In genomic region chr13:99558570-99559180, GRCh38 we compare ENCODE assay signal across 19 cellular contexts. TPM values are rescaled to one million over a fixed set of nuclear protein-coding genes. Genes with fewer than 3 reads are reported as not detected.
A peak's percentile ranks its signal among the peaks of the same experiment; 100 is the strongest.
DNase-seq lines count a peak whose midpoint lies in the region; ATAC-seq, FAIRE-seq and TF ChIP-seq lines count a peak whose summit lies in the region.
"Had no signal": no experiment of that assay in that cellular context is flagged by ENCODE, and none has a peak within 500 bp of the region (broad histone marks: within the 10 kb centered on the region; RNA-seq: fewer than 3 reads in every experiment).

No MANE protein-coding gene starts in this region.

- TF ChIP-seq POLR2A in gastrocnemius medialis (IDR thresholded peaks at IDR 0.05) = no peak

- no peak overlapping the region for H3K9ac ChIP-seq in astrocyte (ENCODE audit: low read length)
- H3K9ac ChIP-seq in SK-N-SH = no peak overlapping the region

- H3K27me3 Mint-ChIP-seq in CD8-positive, alpha-beta memory T cell = no peaks in the 10 kb centered on the region
- H3K27me3 Mint-ChIP-seq in astrocyte (ENCODE audit: low read depth, unreplicated experiment) = no peaks in the 10 kb centered on the region

- no peak overlapping the region for H3K27ac ChIP-seq in CD8-positive, alpha-beta memory T cell (ENCODE audit: low read depth, low read length)
- H3K27ac ChIP-seq in HEK293 (ENCODE audit: extremely low read depth, low read depth, low read length) = no peak overlapping the region
- no peak overlapping the region for H3K27ac ChIP-seq in astrocyte (ENCODE audit: low read depth, low read length)
- H3K27ac ChIP-seq in gastrocnemius medialis = no peak overlapping the region
- no peak overlapping the region for H3K27ac ChIP-seq in SK-N-SH (ENCODE audit: low read depth in 2 of 2, low read length in 1 of 2)
- H3K27ac ChIP-seq: A549, C4-2B had no signal

- H3K4me1 ChIP-seq in CD8-positive, alpha-beta memory T cell (ENCODE audit: insufficient read depth, low read length) = no peaks in the 10 kb centered on the region
- H3K4me1 ChIP-seq in HEK293 (ENCODE audit: control insufficient read depth, insufficient read depth, low read length) (no peaks in the 10 kb centered on the region), astrocyte (ENCODE audit: insufficient read depth, low read length) (no peaks in the 10 kb centered on the region), gastrocnemius medialis (no peaks in the 10 kb centered on the region), SK-N-SH (ENCODE audit: control insufficient read depth in 1 of 2, insufficient read depth in 2 of 2, low read depth in 1 of 2, low read length in 1 of 2) (no peaks in the 10 kb centered on the region)
- H3K4me1 ChIP-seq: A549 had no signal

- peaks cover 14 to 87% (median 23%) of the 10 kb centered on the region in 3 donors for H3K36me3 Mint-ChIP-seq in CD8-positive, alpha-beta memory T cell
- H3K36me3 Mint-ChIP-seq in astrocyte (ENCODE audit: low read depth, unreplicated experiment) = peaks cover 19% of the 10 kb centered on the region

- H3K9me3 Mint-ChIP-seq in CD8-positive, alpha-beta memory T cell = no peaks in the 10 kb centered on the region
- no peaks in the 10 kb centered on the region for H3K9me3 Mint-ChIP-seq in astrocyte (ENCODE audit: unreplicated experiment)

- DNase-seq in CD8-positive, alpha-beta memory T cell = no peak
- DNase-seq in astrocyte (ENCODE audit: low read depth) = peak; percentile 16
- no peak for DNase-seq in left lobe of liver (ENCODE audit: low spot score)
- DNase-seq in gastrocnemius medialis = no peak
- DNase-seq in SK-N-SH = no peak
- no peak for DNase-seq in NCI-H345 (lab: John Stamatoyannopoulos, UW)
- DNase-seq: DMS79, MG63, NCI-H1105, NCI-H187 treated with DMSO at 0.1 percent for 48 hours, NCI-H2171 treated with DMSO at 0.1 percent for 48 hours, NCI-H510A, SHP77 treated with DMSO at 0.1 percent for 48 hours had no signal

- no peak for TF ChIP-seq EP300 in SK-N-SH (IDR thresholded peaks at IDR 0.05; ENCODE audit: borderline replicate concordance in 1 of 2, low read depth in 1 of 2, low read length in 1 of 2)

- 94% methylated on average over 4 of the region's 4 CpGs for WGBS in SK-N-SH (ENCODE audit: low lambda C conversion rate)

- peak overlapping the region in 6 of 8 donors; percentile 9 to 86 (median 43) for H3K27ac Mint-ChIP-seq in CD8-positive, alpha-beta memory T cell
- H3K27ac Mint-ChIP-seq in astrocyte (ENCODE audit: unreplicated experiment) = no peak overlapping the region

- no peak overlapping the region for H2AFZ ChIP-seq in astrocyte (ENCODE audit: low read depth, low read length)
- H2AFZ ChIP-seq in SK-N-SH (ENCODE audit: low read depth) = no peak overlapping the region

- H4K20me1 ChIP-seq in astrocyte (ENCODE audit: insufficient read depth, low read length) (peaks cover 10% of the 10 kb centered on the region), SK-N-SH (ENCODE audit: insufficient read depth) (no peaks in the 10 kb centered on the region; the same call in 1 of the 2 replicates)

- ATAC-seq in left lobe of liver (peak; percentile 70), gastrocnemius medialis (no peak), GM19452 (IDR thresholded peaks at IDR 0.05; ENCODE audit: unreplicated experiment) (no peak)
- ATAC-seq: A549 had no signal

- POLR2A ChIA-PET in CD8-positive, alpha-beta memory T cell (lab: Charles Lee) = no interaction called here
- POLR2A ChIA-PET in HEK293 (lab: Yijun Ruan, JAX) = interaction anchor here (0.8 kb wide), 1 partner anchor 11 kb away, joined by 4 read pairs; no protein-coding TSS in a partner anchor
- POLR2A ChIA-PET in SK-N-SH (lab: Yijun Ruan, JAX) = no interaction called here

- CTCF ChIA-PET in CD8-positive, alpha-beta memory T cell (lab: Charles Lee) = interaction anchor here (1.2 kb wide), 1 partner anchor 382 kb away, joined by 3 read pairs; no protein-coding TSS in a partner anchor
- CTCF ChIA-PET in HEK293 (lab: Yijun Ruan, JAX) (no interaction called here), SK-N-SH (lab: Yijun Ruan, JAX) (interaction anchor here (1.2 kb wide), 1 partner anchor 20 kb away, joined by 6 read pairs; no protein-coding TSS in a partner anchor)

- H3K4me2 ChIP-seq in astrocyte (ENCODE audit: low read length) (no peak overlapping the region), SK-N-SH (no peak overlapping the region)
- H3K4me2 ChIP-seq: A549 had no signal

- H3F3A ChIP-seq in SK-N-SH (replicated peaks; ENCODE audit: insufficient read depth) = peaks cover 8% of the 10 kb centered on the region

- no peak for TF ChIP-seq CTCF in HEK293 (tag by site-specific recombination; IDR thresholded peaks at IDR 0.05)
- no peak for TF ChIP-seq CTCF in astrocyte (IDR thresholded peaks at IDR 0.05; ENCODE audit: insufficient read depth, low read depth, low read length)
- no peak for TF ChIP-seq CTCF in gastrocnemius medialis (IDR thresholded peaks at IDR 0.05 in 4 of 5, conservative IDR thresholded peaks at IDR 0.05 in 1 of 5)
- no peak for TF ChIP-seq CTCF in SK-N-SH (IDR thresholded peaks at IDR 0.05)

- no peaks in the 10 kb centered on the region for H3K9me3 ChIP-seq in CD8-positive, alpha-beta memory T cell (ENCODE audit: low read length)
- H3K9me3 ChIP-seq in HEK293 (ENCODE audit: control insufficient read depth, insufficient read depth, low read depth, low read length) (no peaks in the 10 kb centered on the region), astrocyte (ENCODE audit: insufficient read depth, low read depth, low read length) (no peaks in the 10 kb centered on the region), gastrocnemius medialis (no peaks in the 10 kb centered on the region), SK-N-SH (no peaks in the 10 kb centered on the region)
- H3K9me3 ChIP-seq: A549, MG63 had no signal

- in situ Hi-C loops in gastrocnemius medialis (cut with MboI; ENCODE audit: low sequenced_read_pairs in 4 of 4) = no loop called here

- H3K27me3 ChIP-seq in CD8-positive, alpha-beta memory T cell (ENCODE audit: insufficient read depth, low read length, poor library complexity, severe bottlenecking) = no peaks in the 10 kb centered on the region
- H3K27me3 ChIP-seq in astrocyte (ENCODE audit: insufficient read depth, low read length) (no peaks in the 10 kb centered on the region), gastrocnemius medialis (no peaks in the 10 kb centered on the region), SK-N-SH (ENCODE audit: insufficient read depth) (no peaks in the 10 kb centered on the region)
- H3K27me3 ChIP-seq: MG63 had no signal

- TF ChIP-seq RAD21 in SK-N-SH (IDR thresholded peaks at IDR 0.05; ENCODE audit: low read length) = no peak

- peaks cover 0 to 16% (median 5%) of the 10 kb centered on the region in 3 donors for H3K4me1 Mint-ChIP-seq in CD8-positive, alpha-beta memory T cell
- H3K4me1 Mint-ChIP-seq in astrocyte (ENCODE audit: low read depth, unreplicated experiment) = peaks cover 2% of the 10 kb centered on the region

- H3K4me3 ChIP-seq in CD8-positive, alpha-beta memory T cell (ENCODE audit: low read length) = no peak overlapping the region
- H3K4me3 ChIP-seq in HEK293 (ENCODE audit: low read depth, low read length) (no peak overlapping the region), astrocyte (ENCODE audit: insufficient read depth, low read depth, low read length) (no peak overlapping the region), gastrocnemius medialis (no peak overlapping the region), SK-N-SH (ENCODE audit: low read depth in 2 of 2, low read length in 1 of 2) (no peak overlapping the region)
- H3K4me3 ChIP-seq: A549, MG63 had no signal

- H3K36me3 ChIP-seq in CD8-positive, alpha-beta memory T cell (ENCODE audit: insufficient read depth, low read length) = peaks cover 24% of the 10 kb centered on the region
- H3K36me3 ChIP-seq in HEK293 (ENCODE audit: control insufficient read depth in 2 of 2, insufficient read depth in 1 of 2, low read length in 2 of 2) = peaks cover 11 to 55% of the 10 kb centered on the region in 2 experiments
- H3K36me3 ChIP-seq in astrocyte (ENCODE audit: insufficient read depth, low read length) = peaks cover 29% of the 10 kb centered on the region
- H3K36me3 ChIP-seq in gastrocnemius medialis = peaks cover 0 to 79% of the 10 kb centered on the region in 2 donors
- peaks cover 69 to 70% of the 10 kb centered on the region in 2 experiments for H3K36me3 ChIP-seq in SK-N-SH (replicated peaks in 1 of 2; ENCODE audit: control insufficient read depth in 1 of 2, insufficient read depth in 2 of 2, low read length in 1 of 2)

- intact Hi-C loops in gastrocnemius medialis (cut with DNase I; ENCODE audit: low total_unique reads) = no loop called here

- H3K9me2 ChIP-seq in SK-N-SH = no peaks in the 10 kb centered on the region

- no peak for FAIRE-seq in astrocyte (lab: Jason Lieb, UNC)
- FAIRE-seq: A549, G401.6, H1 had no signal

- H3K79me2 ChIP-seq in astrocyte (ENCODE audit: insufficient read depth, low read length) (no peaks in the 10 kb centered on the region), SK-N-SH (ENCODE audit: insufficient read depth) (no peaks in the 10 kb centered on the region)

- H3K4me3 Mint-ChIP-seq in CD8-positive, alpha-beta memory T cell = no peak overlapping the region
- H3K4me3 Mint-ChIP-seq in astrocyte (ENCODE audit: unreplicated experiment) = no peak overlapping the region

TF ChIP-seq in HEK293, 187 proteins besides CTCF, POLR2A, EP300 and RAD21 (continues in another document):
- no peak for TF ChIP-seq KLF10 (tag by site-specific recombination; IDR thresholded peaks at IDR 0.05)

TF ChIP-seq in SK-N-SH, 30 proteins besides CTCF, POLR2A, EP300 and RAD21 (continues in another document):
- TF ChIP-seq EZH2phosphoT487 (IDR thresholded peaks at IDR 0.05; ENCODE audit: borderline replicate concordance, low read depth) (no peak), JUND (IDR thresholded peaks at IDR 0.05) (no peak), MXI1 (IDR thresholded peaks at IDR 0.05; ENCODE audit: low read depth, low read length) (no peak), RXRA (IDR thresholded peaks at IDR 0.05; ENCODE audit: borderline replicate concordance, low read depth) (no peak)

RNA-seq across cellular contexts. Expression of gene CLYBL, which starts 47.8 kb away (rescaled TPM):
- total RNA-seq in CD8-positive, alpha-beta memory T cell = 1 to 10 TPM; 3.8 to 5.6 TPM
- polyA plus RNA-seq in CD8-positive, alpha-beta memory T cell = 16.3 TPM
- total RNA-seq in astrocyte (3.2 and 3.6 TPM in 2 replicates), left lobe of liver (45.0 TPM), gastrocnemius medialis (10 to 100 TPM in 1 of 4 donors, 1 to 10 TPM in 3; 4.2 to 11.8 (median 7.8) TPM)
- polyA plus RNA-seq in SK-N-SH (2012; rRNA removed) = 4.7 and 6.3 TPM in 2 replicates
- 5.5 and 6.3 TPM in 2 replicates for polyA plus RNA-seq in SK-N-SH (2012; cell fraction: cytosol; rRNA removed)
- 5.0 and 7.8 TPM in 2 replicates for polyA plus RNA-seq in SK-N-SH (2012; cell fraction: nucleus; rRNA removed)

RNA-seq across cellular contexts. Expression of gene TM9SF2, which starts 57.4 kb away (rescaled TPM):
- 10 to 100 TPM; 88.0 to 96.0 TPM for total RNA-seq in CD8-positive, alpha-beta memory T cell
- 81.3 TPM for polyA plus RNA-seq in CD8-positive, alpha-beta memory T cell
- total RNA-seq in astrocyte = 118 and 132 TPM in 2 replicates
- 90.8 TPM for total RNA-seq in left lobe of liver
- 10 to 100 TPM; 47.3 to 69.9 (median 55.7) TPM for total RNA-seq in gastrocnemius medialis
- 49.8 and 69.8 TPM in 2 replicates for polyA plus RNA-seq in SK-N-SH (2012; rRNA removed)
- polyA plus RNA-seq in SK-N-SH (2012; cell fraction: cytosol; rRNA removed) = 72.1 and 72.2 TPM in 2 replicates
- 17.5 and 47.6 TPM in 2 replicates for polyA plus RNA-seq in SK-N-SH (2012; cell fraction: nucleus; rRNA removed)
